ENCODE assay signal across 1 cellular context in the genomic region with DNA sequence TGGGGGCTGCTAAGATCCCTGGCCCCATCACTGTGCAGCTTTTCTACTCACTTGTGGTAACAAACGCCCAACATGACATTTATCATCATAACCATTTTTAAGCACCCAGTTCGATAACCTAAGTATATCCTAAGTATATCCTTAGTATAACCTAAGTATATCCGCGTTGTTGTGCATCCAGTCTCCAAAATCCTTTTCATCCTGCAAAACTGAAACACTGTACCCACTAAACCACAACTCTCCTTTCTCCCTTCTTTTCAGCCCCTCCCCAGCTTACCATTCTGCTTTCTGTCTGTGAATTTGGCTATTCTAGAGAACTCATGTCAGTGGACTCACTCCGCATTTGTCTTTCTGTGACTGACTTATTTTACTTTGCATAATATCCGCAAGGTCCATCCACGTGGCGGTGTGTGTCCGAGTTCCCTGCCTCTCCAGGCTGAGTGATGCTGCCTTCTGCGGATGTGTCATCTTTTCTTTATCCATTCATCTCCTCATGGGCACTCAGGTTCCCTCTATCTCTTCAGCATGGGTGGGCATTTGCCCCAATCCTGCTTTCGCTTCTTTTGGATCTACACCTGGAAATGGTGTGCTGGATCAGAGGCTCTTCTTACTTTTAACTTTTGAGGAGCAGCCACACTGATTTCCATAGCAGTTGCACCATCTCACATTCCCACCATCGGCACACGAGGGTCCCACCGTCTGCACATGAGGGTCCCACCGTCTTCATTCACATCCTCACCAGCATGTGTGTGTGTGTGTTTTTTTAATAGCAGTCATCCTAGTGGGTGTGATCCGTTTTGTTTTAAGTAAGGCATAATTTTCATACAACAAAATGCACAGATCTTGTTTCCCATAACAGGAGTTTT.
TF ChIP-seq lines count a peak whose summit lies in the region.

No MANE protein-coding gene starts in this region.

TF ChIP-seq in K562, 482 proteins besides CTCF, POLR2A, EP300 and RAD21 (continued from another document):
- TF ChIP-seq, protein P1, sequence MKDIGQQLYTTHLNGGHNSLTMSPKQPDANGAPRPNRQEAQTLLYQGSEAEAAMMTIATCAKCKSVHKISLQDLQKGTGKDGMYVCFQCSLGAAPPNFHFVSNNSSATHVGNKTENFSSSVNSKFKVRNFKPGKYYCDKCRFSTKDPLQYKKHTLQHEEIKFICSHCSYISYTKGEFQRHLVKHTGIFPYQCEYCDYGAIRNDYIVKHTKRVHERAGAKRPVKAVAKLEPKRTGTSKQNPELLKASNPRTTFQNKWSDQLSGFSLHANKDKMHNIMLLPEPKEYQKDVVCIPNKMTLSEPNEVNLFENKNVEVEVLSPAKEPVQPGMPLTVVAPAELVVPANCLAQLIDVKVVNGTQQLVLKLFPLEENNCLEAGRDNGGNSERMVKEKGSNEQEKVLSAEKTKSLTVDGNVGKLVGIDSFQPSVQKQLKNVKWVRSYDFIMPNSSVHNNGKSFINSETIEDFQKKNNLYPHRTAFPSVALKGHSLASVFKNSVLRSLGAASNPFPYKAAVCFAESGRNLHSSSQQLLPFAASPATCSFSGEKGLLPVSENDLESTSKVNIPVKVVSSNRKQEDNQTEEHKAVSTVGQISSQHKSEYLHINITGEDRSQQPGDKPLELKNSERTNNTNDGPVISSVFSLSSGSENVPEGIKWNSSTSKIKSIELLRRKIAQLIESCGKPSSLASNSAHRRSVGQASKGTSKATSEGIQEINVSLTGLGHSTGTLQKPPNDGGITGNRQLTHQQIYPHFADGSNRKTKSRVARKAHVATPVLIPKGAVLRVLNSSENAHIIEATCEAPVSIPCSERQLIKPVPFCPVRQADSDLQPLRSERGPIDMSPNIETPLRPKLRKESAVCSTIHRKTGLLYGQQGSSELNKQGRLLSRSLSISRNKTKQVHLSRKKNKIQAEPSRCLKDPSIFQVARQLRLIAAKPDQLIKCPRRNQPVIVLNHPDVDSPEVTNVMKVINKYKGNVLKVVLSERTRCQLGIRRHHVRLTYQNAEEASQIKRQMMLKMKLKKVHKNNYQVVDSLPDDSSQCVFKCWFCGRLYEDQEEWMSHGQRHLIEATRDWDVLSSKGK (CRISPR knock-in tag; IDR thresholded peaks at IDR 0.05): no peak
- TF ChIP-seq CBX8 (IDR thresholded peaks at IDR 0.05; ENCODE audit: borderline replicate concordance, extremely low read depth, low read depth, low read length, poor library complexity, severe bottlenecking) (peak; percentile 96), ZNF143 (CRISPR knock-in tag; IDR thresholded peaks at IDR 0.05) (0 out of 2 replicates have a peak, but pooled peaks have one; percentile 19), MCM7 (IDR thresholded peaks at IDR 0.05) (no peak), NR2C2 (CRISPR knock-in tag; IDR thresholded peaks at IDR 0.05) (0 out of 2 replicates have a peak, but pooled peaks have one; percentile 52), NR2C2 (tag; IDR thresholded peaks at IDR 0.05) (no peak)
- TF ChIP-seq, protein P2, sequence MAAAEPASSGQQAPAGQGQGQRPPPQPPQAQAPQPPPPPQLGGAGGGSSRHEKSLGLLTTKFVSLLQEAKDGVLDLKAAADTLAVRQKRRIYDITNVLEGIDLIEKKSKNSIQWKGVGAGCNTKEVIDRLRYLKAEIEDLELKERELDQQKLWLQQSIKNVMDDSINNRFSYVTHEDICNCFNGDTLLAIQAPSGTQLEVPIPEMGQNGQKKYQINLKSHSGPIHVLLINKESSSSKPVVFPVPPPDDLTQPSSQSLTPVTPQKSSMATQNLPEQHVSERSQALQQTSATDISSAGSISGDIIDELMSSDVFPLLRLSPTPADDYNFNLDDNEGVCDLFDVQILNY (CRISPR knock-in tag; IDR thresholded peaks at IDR 0.05): peak; percentile 26; the same call in 1 of the 2 replicates
- TF ChIP-seq, protein P3, sequence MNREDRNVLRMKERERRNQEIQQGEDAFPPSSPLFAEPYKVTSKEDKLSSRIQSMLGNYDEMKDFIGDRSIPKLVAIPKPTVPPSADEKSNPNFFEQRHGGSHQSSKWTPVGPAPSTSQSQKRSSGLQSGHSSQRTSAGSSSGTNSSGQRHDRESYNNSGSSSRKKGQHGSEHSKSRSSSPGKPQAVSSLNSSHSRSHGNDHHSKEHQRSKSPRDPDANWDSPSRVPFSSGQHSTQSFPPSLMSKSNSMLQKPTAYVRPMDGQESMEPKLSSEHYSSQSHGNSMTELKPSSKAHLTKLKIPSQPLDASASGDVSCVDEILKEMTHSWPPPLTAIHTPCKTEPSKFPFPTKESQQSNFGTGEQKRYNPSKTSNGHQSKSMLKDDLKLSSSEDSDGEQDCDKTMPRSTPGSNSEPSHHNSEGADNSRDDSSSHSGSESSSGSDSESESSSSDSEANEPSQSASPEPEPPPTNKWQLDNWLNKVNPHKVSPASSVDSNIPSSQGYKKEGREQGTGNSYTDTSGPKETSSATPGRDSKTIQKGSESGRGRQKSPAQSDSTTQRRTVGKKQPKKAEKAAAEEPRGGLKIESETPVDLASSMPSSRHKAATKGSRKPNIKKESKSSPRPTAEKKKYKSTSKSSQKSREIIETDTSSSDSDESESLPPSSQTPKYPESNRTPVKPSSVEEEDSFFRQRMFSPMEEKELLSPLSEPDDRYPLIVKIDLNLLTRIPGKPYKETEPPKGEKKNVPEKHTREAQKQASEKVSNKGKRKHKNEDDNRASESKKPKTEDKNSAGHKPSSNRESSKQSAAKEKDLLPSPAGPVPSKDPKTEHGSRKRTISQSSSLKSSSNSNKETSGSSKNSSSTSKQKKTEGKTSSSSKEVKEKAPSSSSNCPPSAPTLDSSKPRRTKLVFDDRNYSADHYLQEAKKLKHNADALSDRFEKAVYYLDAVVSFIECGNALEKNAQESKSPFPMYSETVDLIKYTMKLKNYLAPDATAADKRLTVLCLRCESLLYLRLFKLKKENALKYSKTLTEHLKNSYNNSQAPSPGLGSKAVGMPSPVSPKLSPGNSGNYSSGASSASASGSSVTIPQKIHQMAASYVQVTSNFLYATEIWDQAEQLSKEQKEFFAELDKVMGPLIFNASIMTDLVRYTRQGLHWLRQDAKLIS (CRISPR knock-in tag; IDR thresholded peaks at IDR 0.05): no peak
- TF ChIP-seq, protein P4, sequence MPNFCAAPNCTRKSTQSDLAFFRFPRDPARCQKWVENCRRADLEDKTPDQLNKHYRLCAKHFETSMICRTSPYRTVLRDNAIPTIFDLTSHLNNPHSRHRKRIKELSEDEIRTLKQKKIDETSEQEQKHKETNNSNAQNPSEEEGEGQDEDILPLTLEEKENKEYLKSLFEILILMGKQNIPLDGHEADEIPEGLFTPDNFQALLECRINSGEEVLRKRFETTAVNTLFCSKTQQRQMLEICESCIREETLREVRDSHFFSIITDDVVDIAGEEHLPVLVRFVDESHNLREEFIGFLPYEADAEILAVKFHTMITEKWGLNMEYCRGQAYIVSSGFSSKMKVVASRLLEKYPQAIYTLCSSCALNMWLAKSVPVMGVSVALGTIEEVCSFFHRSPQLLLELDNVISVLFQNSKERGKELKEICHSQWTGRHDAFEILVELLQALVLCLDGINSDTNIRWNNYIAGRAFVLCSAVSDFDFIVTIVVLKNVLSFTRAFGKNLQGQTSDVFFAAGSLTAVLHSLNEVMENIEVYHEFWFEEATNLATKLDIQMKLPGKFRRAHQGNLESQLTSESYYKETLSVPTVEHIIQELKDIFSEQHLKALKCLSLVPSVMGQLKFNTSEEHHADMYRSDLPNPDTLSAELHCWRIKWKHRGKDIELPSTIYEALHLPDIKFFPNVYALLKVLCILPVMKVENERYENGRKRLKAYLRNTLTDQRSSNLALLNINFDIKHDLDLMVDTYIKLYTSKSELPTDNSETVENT (CRISPR knock-in tag; IDR thresholded peaks at IDR 0.05): no peak
